In genomic region chr19:40279761-40280607, GRCh38 we compare ENCODE assay signal across 1 cellular context.
TF ChIP-seq lines count a peak whose summit lies in the region.

No MANE protein-coding gene starts in this region.

TF ChIP-seq in liver, 16 proteins besides CTCF, POLR2A, EP300 and RAD21 (continued from another document):
- no peak for TF ChIP-seq REST (IDR thresholded peaks at IDR 0.05)
- no peak for TF ChIP-seq ATF3 (IDR thresholded peaks at IDR 0.05)
- no peak for TF ChIP-seq FOXA2 (IDR thresholded peaks at IDR 0.05)
- no peak for TF ChIP-seq ZBTB33 (IDR thresholded peaks at IDR 0.05)
- no peak for TF ChIP-seq JUND (IDR thresholded peaks at IDR 0.05)
- no peak for TF ChIP-seq HNF4A (conservative IDR thresholded peaks at IDR 0.05)
- TF ChIP-seq YY1 (IDR thresholded peaks at IDR 0.05), result no peak
- TF ChIP-seq TAF1 (conservative IDR thresholded peaks at IDR 0.05), result no peak
- no peak for TF ChIP-seq NR2F2 (IDR thresholded peaks at IDR 0.05)
